8 cellular contexts compared by ENCODE assay signal in the genomic region with DNA sequence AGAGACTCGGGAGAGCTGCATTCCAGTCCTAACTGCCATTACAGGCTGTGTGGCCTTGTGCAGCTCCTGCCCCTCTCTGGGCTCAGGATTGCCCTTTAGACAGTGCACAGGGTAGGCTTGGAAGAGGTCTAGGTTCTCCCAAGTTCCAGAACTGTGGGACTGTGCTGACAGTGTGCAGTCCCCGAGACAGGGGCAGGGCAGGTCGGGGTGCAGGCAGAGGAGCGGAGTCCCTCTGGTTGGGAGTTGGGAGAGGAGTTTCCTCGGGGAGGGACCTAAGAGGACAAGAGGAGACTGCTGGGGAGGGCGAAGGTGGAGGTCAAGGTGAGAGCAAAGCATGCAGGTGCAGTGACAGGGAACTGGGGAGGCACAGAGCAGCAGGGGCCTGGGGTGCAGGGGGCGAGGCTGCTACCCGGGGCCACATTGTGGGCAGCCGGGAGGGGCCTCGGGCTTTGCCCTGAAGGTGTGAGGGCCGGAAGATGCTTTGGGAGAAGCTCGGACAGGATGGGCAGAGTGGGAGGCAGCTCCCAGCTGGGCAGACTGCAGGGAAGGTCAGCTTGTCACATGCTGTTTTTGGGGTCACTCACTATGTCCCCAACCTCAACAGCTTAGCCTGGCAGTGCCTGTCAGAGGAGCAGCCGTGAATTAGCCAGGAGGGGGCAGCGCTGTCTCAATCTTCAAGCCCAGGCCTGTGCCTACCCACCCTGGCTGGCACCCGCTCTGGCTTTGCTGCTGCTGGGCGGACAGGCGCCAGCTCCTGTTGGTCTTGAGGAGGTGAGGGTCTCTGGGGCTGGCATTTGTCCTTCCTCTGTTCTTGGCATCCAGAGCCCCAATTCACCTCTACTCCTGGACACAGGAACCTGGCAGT.
DNase-seq lines count a peak whose midpoint lies in the region; ATAC-seq and TF ChIP-seq lines count a peak whose summit lies in the region.

No MANE protein-coding gene starts in this region.

- intact Hi-C loops in posterior cingulate gyrus (cut with DNase I), result loop anchor here (2.0 kb wide), 1 partner anchor 75 kb away; no protein-coding TSS in a partner anchor

- no peak for ATAC-seq in GM18858 (IDR thresholded peaks at IDR 0.05; ENCODE audit: unreplicated experiment)
- ATAC-seq in GM18873 (IDR thresholded peaks at IDR 0.05; ENCODE audit: low FRiP score, unreplicated experiment), result no peak

- peak; percentile 48 for TF ChIP-seq CTCF in fibroblast of mammary gland (conservative IDR thresholded peaks at IDR 0.05; ENCODE audit: control insufficient read depth, insufficient read depth, low read depth, low read length)

- DNase-seq in NCI-H2081 (lab: John Stamatoyannopoulos, UW) (peak; percentile 45 to 47), NCI-H2081 treated with DMSO at 0.1 percent for 48 hours (lab: John Stamatoyannopoulos, UW) (no peak), NCI-H82 treated with DMSO at 0.1 percent for 48 hours (lab: John Stamatoyannopoulos, UW; ENCODE audit: unreplicated experiment) (peak; percentile 10), activated T-cell treated with anti-CD3 and anti-CD28 coated beads for 24 hours (ENCODE audit: low read depth) (peak; percentile 55), fibroblast of mammary gland (ENCODE audit: low read depth) (peak; percentile 34), posterior cingulate gyrus (peak; percentile 43 to 95 (median 70))

- H3K4me3 ChIP-seq in fibroblast of mammary gland (ENCODE audit: control insufficient read depth, low read depth, low read length), result no peak overlapping the region
